ENCODE assay signal across 27 cellular contexts in genomic region chr2:105365176-105365575, GRCh38. TPM values are rescaled to one million over a fixed set of nuclear protein-coding genes. Genes with fewer than 3 reads are reported as not detected.
DNase-seq lines count a peak whose midpoint lies in the region; ATAC-seq, FAIRE-seq and TF ChIP-seq lines count a peak whose summit lies in the region.
"Had no signal": no experiment of that assay in that cellular context is flagged by ENCODE, and none has a peak within 500 bp of the region (broad histone marks: within the 10 kb centered on the region; RNA-seq: fewer than 3 reads in every experiment).

No MANE protein-coding gene starts in this region.

- no peak overlapping the region for H2AFZ ChIP-seq in IMR-90 (replicated peaks; ENCODE audit: low read length, poor library complexity)
- no peak overlapping the region for H2AFZ ChIP-seq in astrocyte (ENCODE audit: low read depth, low read length)
- H2AFZ ChIP-seq: GM23338 had no signal

- peaks cover 10% of the 10 kb centered on the region; the same call in 1 of the 2 replicates for H3K9me1 ChIP-seq in IMR-90 (ENCODE audit: insufficient read depth, low read length)

- 60% methylated on average over 1 of the region's 3 CpGs; no CpG with 5 or more reads in 1 of the 2 experiments for WGBS in IMR-90 (ENCODE audit: extremely low coverage in 2 of 2, insufficient read length in 1 of 2), 2 experiments
- WGBS in pancreas, 2 donors: 47 to 63% methylated on average over 3 of the region's 3 CpGs

- BruUV-seq in IMR-90 (replicated peaks; lab: Mats Ljungman, UMichigan): no TSS peak

- no peak overlapping the region for H4K5ac ChIP-seq in IMR-90 (ENCODE audit: low read depth, low read length)

- peaks cover 58 to 89% of the 10 kb centered on the region in 2 experiments for H3K79me1 ChIP-seq in IMR-90 (ENCODE audit: low read depth in 1 of 2, low read length in 2 of 2)

- peak overlapping the region; percentile 23 for H2AK9ac ChIP-seq in IMR-90 (replicated peaks; ENCODE audit: low read depth, low read length, poor library complexity)

- no peak overlapping the region for H2BK15ac ChIP-seq in IMR-90 (ENCODE audit: low read depth, low read length)

- DNase-seq in activated T-cell treated with anti-CD3 and anti-CD28 coated beads, Interleukin-2, amount 50 U/mL, for 72 hours: no peak
- no peak for DNase-seq in activated T-cell treated with anti-CD3 and anti-CD28 coated beads, Interleukin-2, amount 50 U/mL, for 24 hours
- DNase-seq in IMR-90 (no peak), astrocyte (ENCODE audit: low read depth) (no peak), nephron progenitor cell (no peak), pancreas (no peak), SHP77 treated with DMSO at 0.1 percent for 48 hours (lab: John Stamatoyannopoulos, UW) (no peak)
- DNase-seq: ACHN; Caco-2; CD4-positive, alpha-beta memory T cell; DMS 273 treated with DMSO at 0.1 percent for 48 hours; DMS79 treated with DMSO at 0.1 percent for 48 hours; NCI-H1105 treated with DMSO at 0.1 percent for 48 hours; NCI-H2029 treated with DMSO at 0.1 percent for 48 hours; NCI-H226; NCI-H524; NCI-H774; NK-92 treated with Interleukin-12 subunit alpha and Interleukin-12 subunit beta, amount 100 ng/mL, for 24 hours had no signal

- H3K4me2 ChIP-seq in IMR-90 (ENCODE audit: low read depth, low read length) (no peak overlapping the region), astrocyte (ENCODE audit: low read length) (no peak overlapping the region)
- H3K4me2 ChIP-seq: BLaER1, GM23338, KMS-11 had no signal

- no peak overlapping the region for H3K4me3 Mint-ChIP-seq in activated T-cell treated with anti-CD3 and anti-CD28 coated beads, Interleukin-2, amount 50 U/mL, for 72 hours
- H3K4me3 Mint-ChIP-seq in activated T-cell treated with anti-CD3 and anti-CD28 coated beads, Interleukin-2, amount 50 U/mL, for 24 hours: no peak overlapping the region
- H3K4me3 Mint-ChIP-seq in astrocyte (ENCODE audit: unreplicated experiment): no peak overlapping the region
- no peak overlapping the region for H3K4me3 Mint-ChIP-seq in nephron progenitor cell
- H3K4me3 Mint-ChIP-seq: CD4-positive, alpha-beta memory T cell; GM23338 had no signal

- H3K27ac ChIP-seq in IMR-90 (ENCODE audit: insufficient read depth, low read length): 0 out of 2 replicates have a peak overlapping the region, but pooled peaks have one; percentile 3
- H3K27ac ChIP-seq in astrocyte (ENCODE audit: low read depth, low read length): no peak overlapping the region
- no peak overlapping the region for H3K27ac ChIP-seq in pancreas
- H3K27ac ChIP-seq: 22Rv1, BLaER1, KMS-11 had no signal

- peaks cover 21% of the 10 kb centered on the region for H3K4me1 Mint-ChIP-seq in activated T-cell treated with anti-CD3 and anti-CD28 coated beads, Interleukin-2, amount 50 U/mL, for 72 hours (ENCODE audit: low read depth)
- peaks cover 27% of the 10 kb centered on the region for H3K4me1 Mint-ChIP-seq in activated T-cell treated with anti-CD3 and anti-CD28 coated beads, Interleukin-2, amount 50 U/mL, for 24 hours (ENCODE audit: low read depth)
- H3K4me1 Mint-ChIP-seq in astrocyte (ENCODE audit: low read depth, unreplicated experiment) (peaks cover 6% of the 10 kb centered on the region), nephron progenitor cell (peaks cover 7% of the 10 kb centered on the region)

- no peak overlapping the region for H2BK120ac ChIP-seq in IMR-90 (ENCODE audit: low read depth, low read length)

- H3K4me3 ChIP-seq in IMR-90 (ENCODE audit: insufficient read depth, low read depth, low read length) (no peak overlapping the region), astrocyte (ENCODE audit: insufficient read depth, low read depth, low read length) (no peak overlapping the region), pancreas (no peak overlapping the region)
- H3K4me3 ChIP-seq: BLaER1, GM12878, GM23338, HAP-1 had no signal

- H3K9me3 ChIP-seq in IMR-90 (ENCODE audit: control insufficient read depth, insufficient read depth, low read length) (no peaks in the 10 kb centered on the region), astrocyte (ENCODE audit: insufficient read depth, low read depth, low read length) (no peaks in the 10 kb centered on the region), pancreas (no peaks in the 10 kb centered on the region)
- H3K9me3 ChIP-seq: BLaER1, Caco-2, HAP-1 had no signal

- H4K91ac ChIP-seq in IMR-90 (ENCODE audit: insufficient read depth, low read depth, low read length): no peak overlapping the region

- H3K36me3 Mint-ChIP-seq in activated T-cell treated with anti-CD3 and anti-CD28 coated beads, Interleukin-2, amount 50 U/mL, for 72 hours (ENCODE audit: insufficient read depth in 2 of 2): peaks cover 0 to 5% of the 10 kb centered on the region in 2 donors
- H3K36me3 Mint-ChIP-seq in activated T-cell treated with anti-CD3 and anti-CD28 coated beads, Interleukin-2, amount 50 U/mL, for 24 hours (ENCODE audit: low read depth): peaks cover 12% of the 10 kb centered on the region
- H3K36me3 Mint-ChIP-seq in astrocyte (ENCODE audit: low read depth, unreplicated experiment): peaks cover 37% of the 10 kb centered on the region
- H3K36me3 Mint-ChIP-seq in nephron progenitor cell (ENCODE audit: low read depth): peaks cover 35% of the 10 kb centered on the region

- H3K27me3 ChIP-seq in IMR-90 (ENCODE audit: control insufficient read depth, insufficient read depth, low read length) (no peaks in the 10 kb centered on the region), astrocyte (ENCODE audit: insufficient read depth, low read length) (no peaks in the 10 kb centered on the region), pancreas (no peaks in the 10 kb centered on the region)
- H3K27me3 ChIP-seq: BLaER1 had no signal

- H3K27ac Mint-ChIP-seq in activated T-cell treated with anti-CD3 and anti-CD28 coated beads, Interleukin-2, amount 50 U/mL, for 72 hours: peak overlapping the region; percentile 29
- H3K27ac Mint-ChIP-seq in activated T-cell treated with anti-CD3 and anti-CD28 coated beads, Interleukin-2, amount 50 U/mL, for 24 hours: no peak overlapping the region
- peak overlapping the region; percentile 71 for H3K27ac Mint-ChIP-seq in astrocyte (ENCODE audit: unreplicated experiment)
- H3K27ac Mint-ChIP-seq in nephron progenitor cell: peak overlapping the region; percentile 54
- H3K27ac Mint-ChIP-seq: CD4-positive, alpha-beta memory T cell; GM23338 had no signal

- peak overlapping the region; percentile 18 for H2BK5ac ChIP-seq in IMR-90 (ENCODE audit: low read depth, low read length, poor library complexity, severe bottlenecking)

- TF ChIP-seq CTCF in IMR-90 (conservative IDR thresholded peaks at IDR 0.05; ENCODE audit: low read depth, low read length) (no peak), astrocyte (IDR thresholded peaks at IDR 0.05; ENCODE audit: insufficient read depth, low read depth, low read length) (no peak), nephron progenitor cell (IDR thresholded peaks at IDR 0.05) (no peak), pancreas (IDR thresholded peaks at IDR 0.05) (no peak)

- peaks cover 49% of the 10 kb centered on the region for H3K79me2 ChIP-seq in astrocyte (ENCODE audit: insufficient read depth, low read length)

- H3K4ac ChIP-seq in IMR-90 (ENCODE audit: low read depth, low read length): no peak overlapping the region

- H3K4me1 ChIP-seq in IMR-90 (ENCODE audit: control insufficient read depth, insufficient read depth, low read length) (peaks cover 11% of the 10 kb centered on the region), astrocyte (ENCODE audit: insufficient read depth, low read length) (peaks cover 4% of the 10 kb centered on the region), pancreas (no peaks in the 10 kb centered on the region)
- H3K4me1 ChIP-seq: HAP-1 had no signal

- CTCF ChIA-PET in IMR-90 (lab: Yijun Ruan, JAX): no interaction called here

- H3K9ac ChIP-seq in IMR-90 (ENCODE audit: low read depth, low read length): no peak overlapping the region
- H3K9ac ChIP-seq in astrocyte (ENCODE audit: low read length): peak overlapping the region; percentile 25
- H3K9ac ChIP-seq: BLaER1, KMS-11 had no signal

- no peak overlapping the region for H3K14ac ChIP-seq in IMR-90 (replicated peaks; ENCODE audit: low read depth, low read length)

- no peak overlapping the region for H3K23ac ChIP-seq in IMR-90 (ENCODE audit: low read depth, low read length)

- FAIRE-seq in astrocyte (lab: Jason Lieb, UNC): no peak
- FAIRE-seq in pancreas (lab: Jason Lieb, UNC): no peak
- FAIRE-seq: GM12878, HTR-8/SVneo, RCC 7860 had no signal

- H3K27me3 Mint-ChIP-seq in activated T-cell treated with anti-CD3 and anti-CD28 coated beads, Interleukin-2, amount 50 U/mL, for 72 hours (ENCODE audit: low read depth): no peaks in the 10 kb centered on the region
- H3K27me3 Mint-ChIP-seq in activated T-cell treated with anti-CD3 and anti-CD28 coated beads, Interleukin-2, amount 50 U/mL, for 24 hours: no peaks in the 10 kb centered on the region
- H3K27me3 Mint-ChIP-seq in astrocyte (ENCODE audit: low read depth, unreplicated experiment) (no peaks in the 10 kb centered on the region), nephron progenitor cell (ENCODE audit: low read depth, poor library complexity) (peaks cover 3% of the 10 kb centered on the region)
- H3K27me3 Mint-ChIP-seq: CD4-positive, alpha-beta memory T cell had no signal

- no peaks in the 10 kb centered on the region for H3K9me3 Mint-ChIP-seq in activated T-cell treated with anti-CD3 and anti-CD28 coated beads, Interleukin-2, amount 50 U/mL, for 72 hours
- H3K9me3 Mint-ChIP-seq in activated T-cell treated with anti-CD3 and anti-CD28 coated beads, Interleukin-2, amount 50 U/mL, for 24 hours: no peaks in the 10 kb centered on the region
- no peaks in the 10 kb centered on the region for H3K9me3 Mint-ChIP-seq in astrocyte (ENCODE audit: unreplicated experiment)
- H3K9me3 Mint-ChIP-seq in nephron progenitor cell: no peaks in the 10 kb centered on the region
- H3K9me3 Mint-ChIP-seq: CD4-positive, alpha-beta memory T cell; GM23338 had no signal

- peaks cover 55% of the 10 kb centered on the region for H4K20me1 ChIP-seq in IMR-90 (ENCODE audit: insufficient read depth, low read length)
- H4K20me1 ChIP-seq in astrocyte (ENCODE audit: insufficient read depth, low read length): peaks cover 94% of the 10 kb centered on the region
- H4K20me1 ChIP-seq: BLaER1 had no signal

- no peak for ATAC-seq in activated T-cell treated with anti-CD3 and anti-CD28 coated beads, Interleukin-2, amount 50 U/mL, for 72 hours (replicated peaks in 1 of 2)
- ATAC-seq in IMR-90 (ENCODE audit: low read depth) (no peak), pancreas (no peak), GM19395 (IDR thresholded peaks at IDR 0.05; ENCODE audit: unreplicated experiment) (no peak)
- ATAC-seq: GM12878, GM23338 had no signal

- dilution Hi-C loops in IMR-90 (cut with HindIII; ENCODE audit: low sequenced_read_pairs, unreplicated experiment): no loop called here

- no peak overlapping the region for H3K18ac ChIP-seq in IMR-90 (ENCODE audit: low read depth, low read length)

- TF ChIP-seq RAD21 in IMR-90 (IDR thresholded peaks at IDR 0.05; ENCODE audit: low read length): no peak

- POLR2A ChIA-PET in IMR-90 (lab: Charles Lee; ENCODE audit: unreplicated experiment): no interaction called here

- in situ Hi-C loops in IMR-90 (cut with MboI; ENCODE audit: low sequenced_read_pairs): loop anchor here (5.0 kb wide), 1 partner anchor 152 kb away; no protein-coding TSS in a partner anchor

- no peak for TF ChIP-seq POLR2A in IMR-90 (IDR thresholded peaks at IDR 0.05; ENCODE audit: low read depth, low read length)

- H4K8ac ChIP-seq in IMR-90 (ENCODE audit: low read depth in 2 of 2, low read length in 2 of 2): no peak overlapping the region; a peak in 1 of 4 replicates

- intact Hi-C loops in IMR-90 (cut with micrococcal nuclease) (no loop called here), pancreas (cut with DNase I) (no loop called here)

- no peak overlapping the region for H2BK20ac ChIP-seq in IMR-90 (ENCODE audit: low read depth, low read length)

- no peak overlapping the region for H2AK5ac ChIP-seq in IMR-90 (ENCODE audit: low read depth, low read length)

- H3K36me3 ChIP-seq in IMR-90 (ENCODE audit: control insufficient read depth, insufficient read depth, low read length) (peaks cover 84% of the 10 kb centered on the region), astrocyte (ENCODE audit: insufficient read depth, low read length) (peaks cover 83% of the 10 kb centered on the region), pancreas (peaks cover 0 to 5% (median 0%) of the 10 kb centered on the region in 3 donors)

- H3K56ac ChIP-seq in IMR-90 (ENCODE audit: extremely low read depth, insufficient read depth, low read length): no peak overlapping the region

RNA-seq across cellular contexts. Expression of gene C2orf49, which starts 27.8 kb away (rescaled TPM):
- total RNA-seq in activated T-cell treated with anti-CD3 and anti-CD28 coated beads, Interleukin-2, amount 50 U/mL, for 72 hours: 10 to 100 TPM; 15.9 to 18.9 TPM
- total RNA-seq in IMR-90 (2012; rRNA removed) (3.8 and 11.1 TPM in 2 replicates), astrocyte (21.6 and 22.6 TPM in 2 replicates), pancreas (10 to 100 TPM in 1 of 6 donors, 1 to 10 TPM in 5; 6.4 to 10.2 (median 7.4) TPM)
- polyA plus RNA-seq in IMR-90 (2012; rRNA removed) (8.5 and 8.6 TPM in 2 replicates), pancreas (1 to 10 TPM; 4.2 to 5.9 TPM)
- 1.1 and 1.3 TPM in 2 replicates for polyA plus RNA-seq in IMR-90 (2012; cell fraction: cytosol; rRNA removed)
- polyA plus RNA-seq in IMR-90 (2012; cell fraction: nucleus; rRNA removed; ENCODE audit: low replicate concordance): 0.46 and 5.5 TPM in 2 replicates

RNA-seq across cellular contexts. Expression of gene FHL2, which starts 33.7 kb away (rescaled TPM):
- 1 to 10 TPM; 2.2 to 7.1 TPM for total RNA-seq in activated T-cell treated with anti-CD3 and anti-CD28 coated beads, Interleukin-2, amount 50 U/mL, for 72 hours
- total RNA-seq in IMR-90 (2012; rRNA removed) (373 and 464 TPM in 2 replicates), astrocyte (104 and 115 TPM in 2 replicates), pancreas (1 to 10 TPM; 1.4 to 5.2 (median 3.1) TPM)
- polyA plus RNA-seq in IMR-90 (2012; rRNA removed) (550 and 574 TPM in 2 replicates), pancreas (1 to 10 TPM; 5.0 to 9.1 TPM)
- 533 and 781 TPM in 2 replicates for polyA plus RNA-seq in IMR-90 (2012; cell fraction: cytosol; rRNA removed)
- polyA plus RNA-seq in IMR-90 (2012; cell fraction: nucleus; rRNA removed; ENCODE audit: low replicate concordance): 291 and 300 TPM in 2 replicates

RNA-seq across cellular contexts. Expression of gene TGFBRAP1, which starts 35.6 kb away (rescaled TPM):
- 10 to 100 TPM; 13.8 to 21.5 TPM for total RNA-seq in activated T-cell treated with anti-CD3 and anti-CD28 coated beads, Interleukin-2, amount 50 U/mL, for 72 hours
- total RNA-seq in IMR-90 (2012; rRNA removed): 8.9 and 10.4 TPM in 2 replicates
- 6.9 and 7.2 TPM in 2 replicates for polyA plus RNA-seq in IMR-90 (2012; rRNA removed)
- 5.9 and 7.5 TPM in 2 replicates for polyA plus RNA-seq in IMR-90 (2012; cell fraction: cytosol; rRNA removed)
- polyA plus RNA-seq in IMR-90 (2012; cell fraction: nucleus; rRNA removed; ENCODE audit: low replicate concordance): 6.4 and 8.7 TPM in 2 replicates
- total RNA-seq in astrocyte: 25.1 and 26.1 TPM in 2 replicates
- 10 to 100 TPM in 1 of 6 donors, 1 to 10 TPM in 5; 7.2 to 11.5 (median 9.3) TPM for total RNA-seq in pancreas
- polyA plus RNA-seq in pancreas: 1 to 10 TPM; 3.6 to 6.7 TPM

Comparison
In these comparisons a context has a peak if more than half of its experiments do, and no peak if none do; other contexts are left out.
1. RNA of gene FHL2, which starts 33.7 kb away (total RNA-seq): 373 to 464 TPM in IMR-90 and 104 to 115 TPM in astrocyte; 2.2 to 7.1 TPM in activated T-cell treated with anti-CD3 and anti-CD28 coated beads, Interleukin-2, amount 50 U/mL, for 72 hours and 1.4 to 5.2 TPM in pancreas; every median in the first group is over 10 times any median in the second.